Comparison of ENCODE assay signal across 15 cellular contexts in genomic region chr6:57198926-57199636, GRCh38. TPM values are rescaled to one million over a fixed set of nuclear protein-coding genes. Genes with fewer than 3 reads are reported as not detected.
A peak's percentile ranks its signal among the peaks of the same experiment; 100 is the strongest.
DNase-seq lines count a peak whose midpoint lies in the region; ATAC-seq, FAIRE-seq and TF ChIP-seq lines count a peak whose summit lies in the region.
"Had no signal": no experiment of that assay in that cellular context is flagged by ENCODE, and none has a peak within 500 bp of the region (broad histone marks: within the 10 kb centered on the region; RNA-seq: fewer than 3 reads in every experiment).

No MANE protein-coding gene starts in this region.

- H3K27ac ChIP-seq in HUES64 (ENCODE audit: low read depth, low read length): peak overlapping the region; percentile 25; the same call in 1 of the 2 replicates
- no peak overlapping the region for H3K27ac ChIP-seq in H1 (ENCODE audit: low read depth, low read length)
- H3K27ac ChIP-seq in osteoblast (ENCODE audit: low read depth, low read length): peak overlapping the region; percentile 43
- peak overlapping the region in 1 of 12 donors; percentile 64 for H3K27ac ChIP-seq in heart left ventricle
- H3K27ac ChIP-seq: parathyroid adenoma had no signal

- no peak overlapping the region for H2AFZ ChIP-seq in H1 (ENCODE audit: low read length)
- H2AFZ ChIP-seq in osteoblast (ENCODE audit: low read length): no peak overlapping the region
- H2AFZ ChIP-seq: parathyroid adenoma had no signal

- POLR2A ChIA-PET in H1 (lab: Charles Lee; ENCODE audit: partially characterized antibody): interaction anchor here (0.6 kb wide), 1 partner anchor 264 kb away, joined by 3 read pairs; no protein-coding TSS in a partner anchor

- TF ChIP-seq CTCF in H1 (IDR thresholded peaks at IDR 0.05; ENCODE audit: control extremely low read depth in 1 of 3, insufficient read depth in 1 of 3, low read depth in 1 of 3, low read length in 3 of 3): peak in 2 of 3 experiments; percentile 9 to 13; a peak in 2 of 4 replicates
- no peak for TF ChIP-seq CTCF in osteoblast (IDR thresholded peaks at IDR 0.05; ENCODE audit: extremely low read depth, low read depth, low read length)
- TF ChIP-seq CTCF in CD14-positive monocyte (IDR thresholded peaks at IDR 0.05): no peak
- no peak for TF ChIP-seq CTCF in heart left ventricle (IDR thresholded peaks at IDR 0.05)

- H2BK12ac ChIP-seq in H1 (ENCODE audit: low read depth, low read length): no peak overlapping the region

- TF ChIP-seq POLR2A in H1 (IDR thresholded peaks at IDR 0.05; ENCODE audit: control extremely low read depth in 1 of 2, low read depth in 2 of 2, low read length in 2 of 2) (no peak), heart left ventricle (IDR thresholded peaks at IDR 0.05) (no peak)

- H3K4me2 ChIP-seq in H1 (ENCODE audit: insufficient read depth in 1 of 2, low read depth in 2 of 2, low read length in 2 of 2): no peak overlapping the region; a peak in 1 of 4 replicates
- no peak overlapping the region for H3K4me2 ChIP-seq in osteoblast (ENCODE audit: insufficient read depth, low read length)

- TF ChIP-seq RAD21 in H1 (IDR thresholded peaks at IDR 0.05 in 1 of 2, conservative IDR thresholded peaks at IDR 0.05 in 1 of 2; ENCODE audit: low read depth in 2 of 2, low read length in 2 of 2): peak; percentile 18 to 37; a peak in 3 of 4 replicates

- no peaks in the 10 kb centered on the region for H3K4me1 Mint-ChIP-seq in activated T-cell treated with anti-CD3 and anti-CD28 coated beads, Interleukin-2, amount 50 U/mL, for 72 hours (ENCODE audit: low read depth)
- H3K4me1 Mint-ChIP-seq in CD14-positive monocyte: no peaks in the 10 kb centered on the region

- no peak overlapping the region for H3K4ac ChIP-seq in H1 (replicated peaks; ENCODE audit: insufficient read length, low read depth, low read length)

- FAIRE-seq in H1 (lab: Jason Lieb, UNC): no peak
- FAIRE-seq: bronchial epithelial cell, frontal cortex had no signal

- H3K9ac ChIP-seq in HUES64 (ENCODE audit: low read depth, low read length) (no peak overlapping the region), H1 (replicated peaks in 1 of 4; ENCODE audit: extremely low read depth in 1 of 4, low read depth in 3 of 4, low read length in 3 of 4) (no peak overlapping the region)
- H3K9ac ChIP-seq: parathyroid adenoma had no signal

- H3K56ac ChIP-seq in H1 (replicated peaks; ENCODE audit: insufficient read length, low read depth, low read length): no peak overlapping the region

- peaks cover 0 to 3% of the 10 kb centered on the region in 2 donors for H3K36me3 Mint-ChIP-seq in activated T-cell treated with anti-CD3 and anti-CD28 coated beads, Interleukin-2, amount 50 U/mL, for 72 hours (ENCODE audit: insufficient read depth in 2 of 2)
- H3K36me3 Mint-ChIP-seq in CD14-positive monocyte: peaks cover 0 to 2% of the 10 kb centered on the region in 2 donors

- no peak overlapping the region for H4K91ac ChIP-seq in H1 (replicated peaks; ENCODE audit: insufficient read length, low read length)

- no peak overlapping the region for H2AK5ac ChIP-seq in H1 (ENCODE audit: low read depth, low read length)

- WGBS in HUES64: 73% methylated on average over 6 of the region's 6 CpGs
- WGBS in H1 (ENCODE audit: extremely low coverage in 1 of 2, insufficient coverage in 1 of 2, insufficient read length in 1 of 2, insufficient replicate concordance in 2 of 2, low coverage in 1 of 2, low lambda C conversion rate in 2 of 2, missing lambda C conversion rate in 1 of 2), 2 experiments: 77% methylated on average over 6 of the region's 6 CpGs; no CpG with 5 or more reads in 1 of the 2 experiments
- WGBS in heart left ventricle, 4 donors: 75 to 82% (median 79%) methylated on average over 5 to 6 of the region's 6 CpGs

- H3K4me3 ChIP-seq in HUES64 (ENCODE audit: low read length): no peak overlapping the region
- no peak overlapping the region for H3K4me3 ChIP-seq in H1 (ENCODE audit: extremely low read depth in 1 of 4, insufficient read depth in 2 of 4, low read depth in 3 of 4, low read length in 4 of 4)
- no peak overlapping the region for H3K4me3 ChIP-seq in osteoblast (ENCODE audit: insufficient read depth, low read length)
- H3K4me3 ChIP-seq in heart left ventricle: no peak overlapping the region

- intact Hi-C loops in CD14-positive monocyte (cut with micrococcal nuclease): no loop called here
- intact Hi-C loops in heart left ventricle (cut with DNase I): loop anchor here in 1 of 10 donors (10.0 kb wide), 1 partner anchor 126 kb away; no protein-coding TSS in a partner anchor

- H3K9me3 ChIP-seq in HUES64 (ENCODE audit: insufficient read depth, low read depth, low read length): no peaks in the 10 kb centered on the region
- H3K9me3 ChIP-seq in H1 (ENCODE audit: insufficient read depth in 2 of 2, low read depth in 1 of 2, low read length in 1 of 2): no peaks in the 10 kb centered on the region
- H3K9me3 ChIP-seq in osteoblast (ENCODE audit: low read depth, low read length): no peaks in the 10 kb centered on the region
- no peaks in the 10 kb centered on the region for H3K9me3 ChIP-seq in heart left ventricle

- H4K8ac ChIP-seq in H1 (ENCODE audit: extremely low read depth, insufficient read depth, low read length): no peak overlapping the region

- no peak overlapping the region for H3K18ac ChIP-seq in H1 (ENCODE audit: extremely low read depth, low read length)

- H3K36me3 ChIP-seq in HUES64 (ENCODE audit: insufficient read depth, low read length): peaks cover 14% of the 10 kb centered on the region; the same call in 1 of the 2 replicates
- H3K36me3 ChIP-seq in H1 (ENCODE audit: control insufficient read depth in 2 of 4, insufficient read depth in 4 of 4, low read length in 3 of 4): peaks cover 0 to 4% (median 0%) of the 10 kb centered on the region in 4 experiments; a peak in 1 of 8 replicates
- H3K36me3 ChIP-seq in osteoblast (ENCODE audit: insufficient read depth, low read length): peaks cover 26% of the 10 kb centered on the region
- no peaks in the 10 kb centered on the region for H3K36me3 ChIP-seq in heart left ventricle

- H3K27me3 Mint-ChIP-seq in activated T-cell treated with anti-CD3 and anti-CD28 coated beads, Interleukin-2, amount 50 U/mL, for 72 hours (ENCODE audit: low read depth): no peaks in the 10 kb centered on the region
- H3K27me3 Mint-ChIP-seq in CD14-positive monocyte (ENCODE audit: low read depth in 3 of 3): no peaks in the 10 kb centered on the region

- H3K23me2 ChIP-seq in H1 (ENCODE audit: low read depth, low read length): no peaks in the 10 kb centered on the region

- no peak overlapping the region for H2BK5ac ChIP-seq in H1 (ENCODE audit: low read depth, low read length)

- peaks cover 11% of the 10 kb centered on the region for H3K4me1 ChIP-seq in HUES64 (ENCODE audit: insufficient read depth, low read length)
- H3K4me1 ChIP-seq in H1 (replicated peaks in 1 of 4; ENCODE audit: control insufficient read depth in 3 of 4, insufficient read depth in 4 of 4, low read length in 3 of 4): peaks cover 0 to 4% (median 3%) of the 10 kb centered on the region in 4 experiments; a peak in 5 of 7 replicates
- peaks cover 4% of the 10 kb centered on the region for H3K4me1 ChIP-seq in osteoblast (ENCODE audit: insufficient read depth, low read length)
- peaks cover 0 to 5% (median 0%) of the 10 kb centered on the region in 12 donors for H3K4me1 ChIP-seq in heart left ventricle
- H3K4me1 ChIP-seq: parathyroid adenoma had no signal

- ATAC-seq in activated T-cell treated with anti-CD3 and anti-CD28 coated beads, Interleukin-2, amount 50 U/mL, for 72 hours (replicated peaks in 1 of 2): no peak
- no peak for ATAC-seq in heart left ventricle
- ATAC-seq: activated naive CD4-positive, alpha-beta T cell treated with anti-CD3 and anti-CD28 coated beads, Interleukin-2, amount 50 U/mL, for 72 hours had no signal

- no peak overlapping the region for H3K27ac Mint-ChIP-seq in activated T-cell treated with anti-CD3 and anti-CD28 coated beads, Interleukin-2, amount 50 U/mL, for 72 hours
- H3K27ac Mint-ChIP-seq in CD14-positive monocyte: no peak overlapping the region
- H3K27ac Mint-ChIP-seq: activated naive CD4-positive, alpha-beta T cell treated with anti-CD3 and anti-CD28 coated beads, Interleukin-2, amount 50 U/mL, for 72 hours had no signal

- H3K14ac ChIP-seq in H1 (ENCODE audit: insufficient read length): no peak overlapping the region

- no peak overlapping the region for H3K4me3 Mint-ChIP-seq in activated T-cell treated with anti-CD3 and anti-CD28 coated beads, Interleukin-2, amount 50 U/mL, for 72 hours
- no peak overlapping the region for H3K4me3 Mint-ChIP-seq in CD14-positive monocyte

- H3K27me3 ChIP-seq in HUES64 (ENCODE audit: insufficient read depth, low read length) (no peaks in the 10 kb centered on the region), H1 (replicated peaks in 1 of 4; ENCODE audit: control insufficient read depth in 3 of 4, extremely low read depth in 1 of 4, insufficient read depth in 3 of 4, low read length in 3 of 4) (no peaks in the 10 kb centered on the region), osteoblast (ENCODE audit: insufficient read depth, low read length) (no peaks in the 10 kb centered on the region), heart left ventricle (no peaks in the 10 kb centered on the region)

- peak; percentile 2 for DNase-seq in COLO668 (lab: John Stamatoyannopoulos, UW; ENCODE audit: unreplicated experiment)
- DNase-seq in H1 (ENCODE audit: low read depth in 1 of 2, low spot score in 2 of 2): no peak
- DNase-seq in osteoblast (ENCODE audit: insufficient read length, low spot score, missing footprints): no peak
- DNase-seq in activated T-cell treated with anti-CD3 and anti-CD28 coated beads, Interleukin-2, amount 50 U/mL, for 72 hours: no peak
- no peak for DNase-seq in CD14-positive monocyte (ENCODE audit: low spot score)
- DNase-seq in amniotic stem cell (lab: John Stamatoyannopoulos, UW): no peak
- DNase-seq in heart left ventricle: no peak
- DNase-seq: activated CD8-positive, alpha-beta memory T cell treated with anti-CD3 and anti-CD28 coated beads, Interleukin-2, amount 50 U/mL, for 48 hours; kidney glomerular epithelial cell; NCI-H2227 treated with DMSO at 0.1 percent for 48 hours had no signal

- no peak overlapping the region for H3K23ac ChIP-seq in H1 (ENCODE audit: insufficient read length)

- no peak overlapping the region for H2BK15ac ChIP-seq in H1 (ENCODE audit: low read length)

- peaks cover 0 to 2% of the 10 kb centered on the region in 2 experiments for H4K20me1 ChIP-seq in H1 (replicated peaks in 1 of 2; ENCODE audit: control insufficient read depth in 1 of 2, insufficient read depth in 2 of 2, low read length in 2 of 2)
- no peaks in the 10 kb centered on the region for H4K20me1 ChIP-seq in osteoblast (ENCODE audit: insufficient read depth, low read length)

- no peak overlapping the region for H2BK120ac ChIP-seq in H1 (replicated peaks; ENCODE audit: low read depth, low read length)

- CTCF ChIA-PET in H1 (lab: Charles Lee; ENCODE audit: partially characterized antibody): interaction anchor here (0.7 to 1.3 kb wide), 7 partner anchors 9 to 519 kb away, joined by 3 to 7 read pairs (median 4); no protein-coding TSS in a partner anchor

- H3K9me3 Mint-ChIP-seq in activated T-cell treated with anti-CD3 and anti-CD28 coated beads, Interleukin-2, amount 50 U/mL, for 72 hours: no peaks in the 10 kb centered on the region
- H3K9me3 Mint-ChIP-seq in CD14-positive monocyte: no peaks in the 10 kb centered on the region
- H3K9me3 Mint-ChIP-seq: activated naive CD4-positive, alpha-beta T cell treated with anti-CD3 and anti-CD28 coated beads, Interleukin-2, amount 50 U/mL, for 72 hours had no signal

- H3K79me1 ChIP-seq in H1 (ENCODE audit: low read depth, low read length): peaks cover 4% of the 10 kb centered on the region; the same call in 1 of the 2 replicates

- peaks cover 0 to 10% of the 10 kb centered on the region in 2 experiments; a peak in 2 of 4 replicates for H3K79me2 ChIP-seq in H1 (ENCODE audit: control insufficient read depth in 1 of 2, insufficient read depth in 2 of 2, low read length in 2 of 2)
- H3K79me2 ChIP-seq in osteoblast (ENCODE audit: insufficient read depth, low read length): peaks cover 70% of the 10 kb centered on the region
- H3K79me2 ChIP-seq: parathyroid adenoma had no signal

- no peak overlapping the region for H2BK20ac ChIP-seq in H1 (ENCODE audit: low read length)

- H4K5ac ChIP-seq in H1 (ENCODE audit: insufficient read length, low read depth, low read length): no peak overlapping the region

- TF ChIP-seq EP300 in H1 (IDR thresholded peaks at IDR 0.05; ENCODE audit: borderline replicate concordance in 1 of 2, low read depth in 2 of 2, low read length in 2 of 2): no peak

RNA-seq across cellular contexts. Expression of gene RAB23, which starts 23.0 kb away (rescaled TPM):
- polyA plus RNA-seq in HUES64 (2013, experiment 1 of 2): 14.8 TPM
- polyA plus RNA-seq in HUES64 (2013, experiment 2 of 2): 17.7 TPM
- 17.2 and 17.5 TPM in 2 replicates for total RNA-seq in H1 (2021; fragmentation: NEBNext Ultra II Directional; extraction: Animal tissue kit (Norgen Biotek cat#: 25700))
- polyA plus RNA-seq in H1 (2011; rRNA removed): 2.4 and 6.5 TPM in 2 replicates
- polyA plus RNA-seq in H1 (2011; cell fraction: cytosol; rRNA removed): 5.6 TPM
- 2.2 TPM for polyA plus RNA-seq in H1 (2011; cell fraction: nucleus; rRNA removed)
- polyA plus RNA-seq in H1 (2012, experiment 1 of 2): 5.8 to 14.3 TPM (median 7.1 TPM) in 4 replicates
- polyA plus RNA-seq in H1 (2012, experiment 2 of 2): 1.3 TPM
- 10.0 TPM for polyA plus RNA-seq in H1 (2013, experiment 1 of 2)
- 9.5 TPM for polyA plus RNA-seq in H1 (2013, experiment 2 of 2)
- 7.9 and 11.8 TPM in 2 replicates for polyA minus RNA-seq in H1 (2011; rRNA and poly(A)+ RNA removed)
- polyA minus RNA-seq in H1 (2011; cell fraction: cytosol; rRNA and poly(A)+ RNA removed): 5.1 TPM
- 11.2 TPM for polyA minus RNA-seq in H1 (2011; cell fraction: nucleus; rRNA and poly(A)+ RNA removed)
- 74.0 and 82.2 TPM in 2 replicates for total RNA-seq in osteoblast
- total RNA-seq in activated T-cell treated with anti-CD3 and anti-CD28 coated beads, Interleukin-2, amount 50 U/mL, for 72 hours: 1 to 10 TPM; 2.0 to 2.2 TPM
- under 1 TPM; 0.25 to 0.46 TPM for polyA plus RNA-seq in CD14-positive monocyte
- total RNA-seq in heart left ventricle: 10 to 100 TPM in 4 of 9 donors, 1 to 10 TPM in 5; 7.6 to 15.4 (median 9.6) TPM
- 1 to 10 TPM; 2.6 to 7.7 TPM for polyA plus RNA-seq in heart left ventricle

RNA-seq across cellular contexts. Expression of gene BAG2, which starts 27.0 kb away (rescaled TPM):
- 8.8 TPM for polyA plus RNA-seq in HUES64 (2013, experiment 1 of 2)
- 7.7 TPM for polyA plus RNA-seq in HUES64 (2013, experiment 2 of 2)
- total RNA-seq in H1 (2021; fragmentation: NEBNext Ultra II Directional; extraction: Animal tissue kit (Norgen Biotek cat#: 25700)): 7.2 and 7.4 TPM in 2 replicates
- polyA plus RNA-seq in H1 (2011; rRNA removed) (2.0 and 4.4 TPM in 2 replicates), CD14-positive monocyte (under 1 TPM; 0.09 to 0.20 TPM), heart left ventricle (10 to 100 TPM in 1 of 2 donors, 1 to 10 TPM in 1; 4.5 to 10.8 TPM)
- polyA plus RNA-seq in H1 (2011; cell fraction: cytosol; rRNA removed): 3.5 TPM
- 1.1 TPM for polyA plus RNA-seq in H1 (2011; cell fraction: nucleus; rRNA removed)
- polyA plus RNA-seq in H1 (2012, experiment 1 of 2): 3.9 to 6.7 TPM (median 4.4 TPM) in 4 replicates
- 1.7 TPM for polyA plus RNA-seq in H1 (2012, experiment 2 of 2)
- polyA plus RNA-seq in H1 (2013, experiment 1 of 2): 6.1 TPM
- 5.7 TPM for polyA plus RNA-seq in H1 (2013, experiment 2 of 2)
- 2.1 and 2.9 TPM in 2 replicates for polyA minus RNA-seq in H1 (2011; rRNA and poly(A)+ RNA removed)
- polyA minus RNA-seq in H1 (2011; cell fraction: cytosol; rRNA and poly(A)+ RNA removed): 2.6 TPM
- 5.0 TPM for polyA minus RNA-seq in H1 (2011; cell fraction: nucleus; rRNA and poly(A)+ RNA removed)
- total RNA-seq in osteoblast (13.3 and 17.7 TPM in 2 replicates), heart left ventricle (10 to 100 TPM in 5 of 9 donors, 1 to 10 TPM in 4; 8.2 to 18.0 (median 11.6) TPM)
- 1 to 10 TPM; 5.5 to 5.8 TPM for total RNA-seq in activated T-cell treated with anti-CD3 and anti-CD28 coated beads, Interleukin-2, amount 50 U/mL, for 72 hours

Comparison
In these comparisons a context has a peak if more than half of its experiments do, and no peak if none do; other contexts are left out.
1. CTCF ChIP-seq: peak in H1 (2 of 3); none in osteoblast (single experiment), CD14-positive monocyte (single experiment) and heart left ventricle (0 of 12).